In the genomic region with DNA sequence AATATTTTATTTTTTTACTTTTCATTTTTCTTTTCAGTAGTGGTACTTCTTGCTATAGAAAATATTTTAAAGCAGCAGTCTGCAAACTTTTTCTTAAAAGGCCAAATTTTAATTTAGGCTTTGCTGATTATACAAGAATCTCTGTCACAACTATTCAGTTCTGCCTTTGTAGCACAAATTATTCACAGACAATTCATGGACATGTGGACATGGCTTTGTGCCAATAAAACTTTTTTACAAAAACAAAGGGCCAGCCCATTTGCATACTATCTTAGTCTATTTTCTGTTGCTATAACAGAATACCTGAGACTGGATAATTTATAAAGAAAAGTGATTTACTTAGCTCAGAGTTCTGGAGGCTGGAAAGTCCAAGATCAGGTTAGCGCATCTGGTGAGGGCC, we compare ENCODE assay signal across 1 cellular context.
TF ChIP-seq lines count a peak whose summit lies in the region.

No MANE protein-coding gene starts in this region.

TF ChIP-seq in A549, 52 proteins besides CTCF, POLR2A, EP300 and RAD21 (continued from another document):
- TF ChIP-seq, protein P1, sequence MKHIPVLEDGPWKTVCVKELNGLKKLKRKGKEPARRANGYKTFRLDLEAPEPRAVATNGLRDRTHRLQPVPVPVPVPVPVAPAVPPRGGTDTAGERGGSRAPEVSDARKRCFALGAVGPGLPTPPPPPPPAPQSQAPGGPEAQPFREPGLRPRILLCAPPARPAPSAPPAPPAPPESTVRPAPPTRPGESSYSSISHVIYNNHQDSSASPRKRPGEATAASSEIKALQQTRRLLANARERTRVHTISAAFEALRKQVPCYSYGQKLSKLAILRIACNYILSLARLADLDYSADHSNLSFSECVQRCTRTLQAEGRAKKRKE (CRISPR knock-in tag; IDR thresholded peaks at IDR 0.05; ENCODE audit: low read depth), result no peak
- TF ChIP-seq USF2 (IDR thresholded peaks at IDR 0.05), result no peak
- no peak for TF ChIP-seq BCL3 (IDR thresholded peaks at IDR 0.05)
- TF ChIP-seq JUN (IDR thresholded peaks at IDR 0.05), result no peak
- TF ChIP-seq HOXB13 (CRISPR knock-in tag; IDR thresholded peaks at IDR 0.05; ENCODE audit: low read depth), result no peak
- TF ChIP-seq CHD4 (IDR thresholded peaks at IDR 0.05; ENCODE audit: borderline replicate concordance), result no peak
- TF ChIP-seq NFE2L2 (conservative IDR thresholded peaks at IDR 0.05; ENCODE audit: low read length), result no peak
- no peak for TF ChIP-seq MAFK (IDR thresholded peaks at IDR 0.05; ENCODE audit: partially characterized antibody)
- TF ChIP-seq, protein P2, sequence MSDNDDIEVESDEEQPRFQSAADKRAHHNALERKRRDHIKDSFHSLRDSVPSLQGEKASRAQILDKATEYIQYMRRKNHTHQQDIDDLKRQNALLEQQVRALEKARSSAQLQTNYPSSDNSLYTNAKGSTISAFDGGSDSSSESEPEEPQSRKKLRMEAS (IDR thresholded peaks at IDR 0.05), result no peak
- TF ChIP-seq, protein P3, sequence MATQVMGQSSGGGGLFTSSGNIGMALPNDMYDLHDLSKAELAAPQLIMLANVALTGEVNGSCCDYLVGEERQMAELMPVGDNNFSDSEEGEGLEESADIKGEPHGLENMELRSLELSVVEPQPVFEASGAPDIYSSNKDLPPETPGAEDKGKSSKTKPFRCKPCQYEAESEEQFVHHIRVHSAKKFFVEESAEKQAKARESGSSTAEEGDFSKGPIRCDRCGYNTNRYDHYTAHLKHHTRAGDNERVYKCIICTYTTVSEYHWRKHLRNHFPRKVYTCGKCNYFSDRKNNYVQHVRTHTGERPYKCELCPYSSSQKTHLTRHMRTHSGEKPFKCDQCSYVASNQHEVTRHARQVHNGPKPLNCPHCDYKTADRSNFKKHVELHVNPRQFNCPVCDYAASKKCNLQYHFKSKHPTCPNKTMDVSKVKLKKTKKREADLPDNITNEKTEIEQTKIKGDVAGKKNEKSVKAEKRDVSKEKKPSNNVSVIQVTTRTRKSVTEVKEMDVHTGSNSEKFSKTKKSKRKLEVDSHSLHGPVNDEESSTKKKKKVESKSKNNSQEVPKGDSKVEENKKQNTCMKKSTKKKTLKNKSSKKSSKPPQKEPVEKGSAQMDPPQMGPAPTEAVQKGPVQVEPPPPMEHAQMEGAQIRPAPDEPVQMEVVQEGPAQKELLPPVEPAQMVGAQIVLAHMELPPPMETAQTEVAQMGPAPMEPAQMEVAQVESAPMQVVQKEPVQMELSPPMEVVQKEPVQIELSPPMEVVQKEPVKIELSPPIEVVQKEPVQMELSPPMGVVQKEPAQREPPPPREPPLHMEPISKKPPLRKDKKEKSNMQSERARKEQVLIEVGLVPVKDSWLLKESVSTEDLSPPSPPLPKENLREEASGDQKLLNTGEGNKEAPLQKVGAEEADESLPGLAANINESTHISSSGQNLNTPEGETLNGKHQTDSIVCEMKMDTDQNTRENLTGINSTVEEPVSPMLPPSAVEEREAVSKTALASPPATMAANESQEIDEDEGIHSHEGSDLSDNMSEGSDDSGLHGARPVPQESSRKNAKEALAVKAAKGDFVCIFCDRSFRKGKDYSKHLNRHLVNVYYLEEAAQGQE (IDR thresholded peaks at IDR 0.05), result no peak
TF ChIP-seq in A549: peak in this region for 0.
